5 cellular contexts compared by ENCODE assay signal in the genomic region with DNA sequence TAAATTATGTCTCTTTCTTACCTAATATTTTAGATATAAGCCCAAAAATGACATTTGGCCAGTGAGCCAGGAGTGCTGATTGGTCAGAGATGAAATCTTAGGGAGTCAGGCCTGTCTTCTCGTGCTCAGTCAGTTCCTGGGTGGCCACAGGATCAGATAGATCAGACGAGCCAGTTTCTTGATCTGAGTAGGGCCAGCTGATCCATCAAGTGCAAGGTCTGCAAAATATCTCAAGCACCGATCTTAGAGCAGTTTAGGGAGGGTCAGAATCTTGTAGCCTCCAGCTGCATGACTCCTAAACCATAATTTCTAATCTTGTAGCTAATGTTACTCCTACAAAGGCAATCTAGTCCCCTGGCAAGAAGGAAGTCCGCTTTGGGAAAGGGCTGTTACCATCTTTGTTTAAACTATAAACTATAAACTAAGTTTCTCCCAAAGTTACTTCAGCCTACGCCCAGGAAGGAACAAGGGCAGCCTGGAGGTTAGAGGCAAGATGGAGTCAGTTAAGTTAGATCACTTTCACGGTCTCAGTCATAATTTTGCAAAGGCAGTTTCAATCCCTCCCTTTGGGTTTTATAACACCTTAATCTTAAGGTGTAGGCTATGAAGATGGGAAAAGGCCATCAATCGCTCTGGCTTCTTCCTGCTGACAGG. TPM values are rescaled to one million over a fixed set of nuclear protein-coding genes. Genes with fewer than 3 reads are reported as not detected.
"Had no signal": no experiment of that assay in that cellular context is flagged by ENCODE, and none has a peak within 500 bp of the region (broad histone marks: within the 10 kb centered on the region; RNA-seq: fewer than 3 reads in every experiment).

No MANE protein-coding gene starts in this region.

RNA-seq across cellular contexts. Expression of gene FAM43B, which starts 32.6 kb away (rescaled TPM):
- total RNA-seq: mononuclear cell, natural killer cell, stomach, transverse colon, vagina had no signal
